ENCODE assay signal across 11 cellular contexts in the genomic region with DNA sequence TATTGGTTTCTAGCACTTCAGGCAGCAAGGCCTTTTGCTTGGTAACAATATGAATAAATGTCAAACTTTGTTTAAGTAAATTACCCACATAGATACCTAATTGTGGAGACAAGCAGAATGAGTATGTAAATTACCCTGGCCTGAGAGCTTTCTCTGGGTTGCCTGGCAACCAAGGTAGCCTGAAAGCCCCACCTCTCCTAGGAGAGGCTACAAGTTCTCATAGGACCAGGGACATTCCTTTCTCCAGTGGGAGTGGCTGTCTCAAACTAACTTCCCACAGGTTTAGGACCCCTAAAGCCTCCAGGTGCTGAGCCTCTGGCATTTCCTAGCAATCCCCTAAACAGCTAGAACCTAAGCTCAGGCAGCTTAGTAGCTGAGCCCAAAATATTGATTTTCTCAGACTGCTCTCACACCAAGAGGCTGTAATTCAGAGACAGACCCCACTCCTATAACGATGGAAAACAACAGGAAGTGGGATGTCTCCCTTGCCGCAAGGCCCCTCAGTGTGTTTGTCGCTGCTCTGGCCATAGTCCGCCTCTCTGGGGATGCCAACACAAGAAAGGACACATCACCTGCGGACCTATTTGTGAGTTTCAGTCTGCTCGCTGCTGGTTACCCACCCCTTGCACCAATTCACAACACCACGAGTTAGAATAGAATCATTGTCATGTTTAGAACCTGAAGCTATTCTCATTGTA.
DNase-seq lines count a peak whose midpoint lies in the region; ATAC-seq, FAIRE-seq and TF ChIP-seq lines count a peak whose summit lies in the region.
"Had no signal": no experiment of that assay in that cellular context is flagged by ENCODE, and none has a peak within 500 bp of the region (broad histone marks: within the 10 kb centered on the region; RNA-seq: fewer than 3 reads in every experiment).

No MANE protein-coding gene starts in this region.

- no peak for TF ChIP-seq CTCF in GM12878 (IDR thresholded peaks at IDR 0.05 in 2 of 3, conservative IDR thresholded peaks at IDR 0.05 in 1 of 3; ENCODE audit: control insufficient read depth in 2 of 3, extremely low read depth in 1 of 3, insufficient read depth in 1 of 3, low read depth in 3 of 3, low read length in 3 of 3)

- H3K4me3 Mint-ChIP-seq in CD4-positive, alpha-beta memory T cell: peak overlapping the region in 1 of 8 donors; percentile 55
- H3K4me3 Mint-ChIP-seq: activated naive CD8-positive, alpha-beta T cell treated with anti-CD3 and anti-CD28 coated beads, Interleukin-2, amount 10 ng/mL, durations not matched to agents 7 days and 5 days had no signal

- H3K36me3 ChIP-seq in GM12878 (ENCODE audit: control insufficient read depth in 2 of 2, insufficient read depth in 2 of 2, low read length in 1 of 2): no peaks in the 10 kb centered on the region
- H3K36me3 ChIP-seq in CD4-positive, alpha-beta memory T cell (ENCODE audit: insufficient read depth, low read length): no peaks in the 10 kb centered on the region
- H3K36me3 ChIP-seq: ovary had no signal

- H3K9me3 ChIP-seq in GM12878 (replicated peaks; ENCODE audit: control insufficient read depth, insufficient read depth, low read length): no peaks in the 10 kb centered on the region
- H3K9me3 ChIP-seq in CD4-positive, alpha-beta memory T cell (ENCODE audit: control insufficient read depth in 1 of 2, low read length in 2 of 2): no peaks in the 10 kb centered on the region
- H3K9me3 ChIP-seq: ovary had no signal

- in situ Hi-C loops in GM12878 (cut with MboI): no loop called here
- in situ Hi-C loops in ACHN (cut with HindIII; ENCODE audit: low pct_ligation_motif_present, low pct_unique_long_range_greater_than_20kb, low sequenced_read_pairs): no loop called here

- H3K79me2 ChIP-seq in GM12878 (ENCODE audit: control insufficient read depth, insufficient read depth, low read length): no peaks in the 10 kb centered on the region

- no peaks in the 10 kb centered on the region for H3K27me3 ChIP-seq in GM12878 (replicated peaks in 1 of 2; ENCODE audit: control insufficient read depth in 2 of 2, insufficient read depth in 2 of 2, low read length in 1 of 2)
- H3K27me3 ChIP-seq in CD4-positive, alpha-beta memory T cell (ENCODE audit: insufficient read depth, low read length): no peaks in the 10 kb centered on the region
- H3K27me3 ChIP-seq: ovary had no signal

- POLR2A ChIA-PET in GM12878 (lab: Charles Lee): no interaction called here
- POLR2A ChIA-PET in CD4-positive, alpha-beta memory T cell (lab: Charles Lee; ENCODE audit: partially characterized antibody): no interaction called here

- no peak overlapping the region for H3K4me3 ChIP-seq in GM12878
- no peak overlapping the region for H3K4me3 ChIP-seq in CD4-positive, alpha-beta memory T cell (ENCODE audit: low read length in 2 of 2)
- H3K4me3 ChIP-seq: ovary had no signal

- H3K9ac ChIP-seq in GM12878 (ENCODE audit: control insufficient read depth, insufficient read depth, low read length): no peak overlapping the region

- RAD21 ChIA-PET in GM12878 (lab: Charles Lee; ENCODE audit: unreplicated experiment): interaction anchor here (0.7 to 2.1 kb wide), 12 partner anchors 15 to 660 kb away, joined by 3 to 14 read pairs (median 4); a partner anchor contains a TSS

- H4K20me1 ChIP-seq in GM12878 (ENCODE audit: control insufficient read depth, insufficient read depth): no peaks in the 10 kb centered on the region

- intact Hi-C loops in GM12878 (cut with micrococcal nuclease; ENCODE audit: unreplicated experiment): no loop called here
- intact Hi-C loops in sciatic nerve (cut with DNase I): no loop called here
- intact Hi-C loops in CD4-positive, alpha-beta memory T cell (cut with micrococcal nuclease): no loop called here

- ATAC-seq in HG03060 (IDR thresholded peaks at IDR 0.05; ENCODE audit: low read depth, unreplicated experiment): peak; percentile 49
- peak; percentile 92 for ATAC-seq in GM12878
- ATAC-seq in sciatic nerve: peak; percentile 18

- no peak for TF ChIP-seq RAD21 in GM12878 (IDR thresholded peaks at IDR 0.05; ENCODE audit: insufficient read depth, low read depth, low read length)

- CTCF ChIA-PET in GM12878 (lab: Yijun Ruan, JAX): interaction anchor here (1.1 to 1.5 kb wide), 3 partner anchors 16 to 165 kb away, joined by 3 to 5 read pairs (median 3); no protein-coding TSS in a partner anchor
- CTCF ChIA-PET in CD4-positive, alpha-beta memory T cell (lab: Charles Lee; ENCODE audit: partially characterized antibody): no interaction called here

- H3K4me2 ChIP-seq in GM12878 (ENCODE audit: control insufficient read depth, insufficient read depth): peak overlapping the region; percentile 31

- H3K36me3 Mint-ChIP-seq in CD4-positive, alpha-beta memory T cell: no peaks in the 10 kb centered on the region
- H3K36me3 Mint-ChIP-seq: activated naive CD8-positive, alpha-beta T cell treated with anti-CD3 and anti-CD28 coated beads, Interleukin-2, amount 10 ng/mL, durations not matched to agents 7 days and 5 days had no signal

- H3K27ac Mint-ChIP-seq in CD4-positive, alpha-beta memory T cell: no peak overlapping the region
- H3K27ac Mint-ChIP-seq: activated naive CD8-positive, alpha-beta T cell treated with anti-CD3 and anti-CD28 coated beads, Interleukin-2, amount 10 ng/mL, durations not matched to agents 7 days and 5 days had no signal

- no peak overlapping the region for H3K27ac ChIP-seq in GM12878 (ENCODE audit: control insufficient read depth, insufficient read depth)
- H3K27ac ChIP-seq in CD4-positive, alpha-beta memory T cell (ENCODE audit: low read depth, low read length): no peak overlapping the region
- H3K27ac ChIP-seq: 22Rv1, ovary had no signal

- H3K27me3 Mint-ChIP-seq in CD4-positive, alpha-beta memory T cell: no peaks in the 10 kb centered on the region

- peak overlapping the region; percentile 31 for H2AFZ ChIP-seq in GM12878 (ENCODE audit: control insufficient read depth, low read depth, low read length)

- SMC1A ChIA-PET in GM12878 (lab: Charles Lee; ENCODE audit: uncharacterized antibody, unreplicated experiment): interaction anchor here (0.7 to 2.7 kb wide), 17 partner anchors 10 to 657 kb away, joined by 3 to 18 read pairs (median 4); no protein-coding TSS in a partner anchor

- no peaks in the 10 kb centered on the region for H3K4me1 Mint-ChIP-seq in CD4-positive, alpha-beta memory T cell

- DNase-seq in DMS 273 (lab: John Stamatoyannopoulos, UW; ENCODE audit: unreplicated experiment) (peak; percentile 39), DMS 273 treated with DMSO at 0.1 percent for 48 hours (lab: John Stamatoyannopoulos, UW) (no peak), GM12878 (ENCODE audit: low read depth, low spot score) (no peak), sciatic nerve (ENCODE audit: low spot score) (no peak), ACHN (no peak), HuH-7 (ENCODE audit: low spot score) (no peak)
- DNase-seq in CD4-positive, alpha-beta memory T cell: no peak
- DNase-seq: activated naive CD8-positive, alpha-beta T cell treated with anti-CD3 and anti-CD28 coated beads, Interleukin-2, amount 10 ng/mL, durations not matched to agents 7 days and 5 days had no signal

- H3K4me1 ChIP-seq in GM12878 (ENCODE audit: control insufficient read depth, insufficient read depth, low read length): peaks cover 8% of the 10 kb centered on the region
- no peaks in the 10 kb centered on the region for H3K4me1 ChIP-seq in CD4-positive, alpha-beta memory T cell (ENCODE audit: insufficient read depth, low read length)

- 56% methylated on average over 7 of the region's 7 CpGs for WGBS in GM12878 (ENCODE audit: insufficient coverage, insufficient replicate concordance, low lambda C conversion rate, missing lambda C conversion rate)

- BruUV-seq in GM12878 (replicated peaks; lab: Mats Ljungman, UMichigan): no TSS peak

- TF ChIP-seq POLR2A in GM12878 (IDR thresholded peaks at IDR 0.05; ENCODE audit: low read depth, low read length): no peak

- FAIRE-seq in GM12878 (lab: Jason Lieb, UNC): no peak

- TF ChIP-seq EP300 in GM12878 (IDR thresholded peaks at IDR 0.05; ENCODE audit: borderline replicate concordance in 1 of 2, control insufficient read depth in 1 of 2, low read depth in 2 of 2, low read length in 2 of 2): no peak

- no peaks in the 10 kb centered on the region for H3K9me3 Mint-ChIP-seq in CD4-positive, alpha-beta memory T cell

TF ChIP-seq in GM12878, 131 proteins besides CTCF, POLR2A, EP300 and RAD21 (continues in another document):
- TF ChIP-seq TBL1XR1 (IDR thresholded peaks at IDR 0.05; ENCODE audit: low read depth, low read length) (no peak), TCF7 (IDR thresholded peaks at IDR 0.05; ENCODE audit: borderline replicate concordance) (no peak), BHLHE40 (IDR thresholded peaks at IDR 0.05; ENCODE audit: borderline replicate concordance in 1 of 2, low read depth in 2 of 2, low read length in 1 of 2) (no peak), NBN (IDR thresholded peaks at IDR 0.05) (no peak), GATAD2B (conservative IDR thresholded peaks at IDR 0.05; ENCODE audit: low read depth) (no peak), ZNF207 (IDR thresholded peaks at IDR 0.05; ENCODE audit: borderline replicate concordance) (no peak), EZH2 (IDR thresholded peaks at IDR 0.05; ENCODE audit: borderline replicate concordance, control insufficient read depth, low read depth, low read length) (no peak), ZZZ3 (IDR thresholded peaks at IDR 0.05; ENCODE audit: control insufficient read depth, insufficient read length, low read depth) (no peak)
- TF ChIP-seq, protein P1, sequence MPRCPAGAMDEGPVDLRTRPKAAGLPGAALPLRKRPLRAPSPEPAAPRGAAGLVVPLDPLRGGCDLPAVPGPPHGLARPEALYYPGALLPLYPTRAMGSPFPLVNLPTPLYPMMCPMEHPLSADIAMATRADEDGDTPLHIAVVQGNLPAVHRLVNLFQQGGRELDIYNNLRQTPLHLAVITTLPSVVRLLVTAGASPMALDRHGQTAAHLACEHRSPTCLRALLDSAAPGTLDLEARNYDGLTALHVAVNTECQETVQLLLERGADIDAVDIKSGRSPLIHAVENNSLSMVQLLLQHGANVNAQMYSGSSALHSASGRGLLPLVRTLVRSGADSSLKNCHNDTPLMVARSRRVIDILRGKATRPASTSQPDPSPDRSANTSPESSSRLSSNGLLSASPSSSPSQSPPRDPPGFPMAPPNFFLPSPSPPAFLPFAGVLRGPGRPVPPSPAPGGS (IDR thresholded peaks at IDR 0.05; ENCODE audit: borderline replicate concordance, insufficient read depth, low read depth, low read length, poor library complexity, severe bottlenecking): no peak

Comparison
In these comparisons a context has a peak if more than half of its experiments do, and no peak if none do; other contexts are left out.
1. ATAC-seq: peak in every context shown above with its lines; median percentile 92 in GM12878; 49 in HG03060; 18 in sciatic nerve.